Comparison of ENCODE assay signal across 1 cellular context in the genomic region with DNA sequence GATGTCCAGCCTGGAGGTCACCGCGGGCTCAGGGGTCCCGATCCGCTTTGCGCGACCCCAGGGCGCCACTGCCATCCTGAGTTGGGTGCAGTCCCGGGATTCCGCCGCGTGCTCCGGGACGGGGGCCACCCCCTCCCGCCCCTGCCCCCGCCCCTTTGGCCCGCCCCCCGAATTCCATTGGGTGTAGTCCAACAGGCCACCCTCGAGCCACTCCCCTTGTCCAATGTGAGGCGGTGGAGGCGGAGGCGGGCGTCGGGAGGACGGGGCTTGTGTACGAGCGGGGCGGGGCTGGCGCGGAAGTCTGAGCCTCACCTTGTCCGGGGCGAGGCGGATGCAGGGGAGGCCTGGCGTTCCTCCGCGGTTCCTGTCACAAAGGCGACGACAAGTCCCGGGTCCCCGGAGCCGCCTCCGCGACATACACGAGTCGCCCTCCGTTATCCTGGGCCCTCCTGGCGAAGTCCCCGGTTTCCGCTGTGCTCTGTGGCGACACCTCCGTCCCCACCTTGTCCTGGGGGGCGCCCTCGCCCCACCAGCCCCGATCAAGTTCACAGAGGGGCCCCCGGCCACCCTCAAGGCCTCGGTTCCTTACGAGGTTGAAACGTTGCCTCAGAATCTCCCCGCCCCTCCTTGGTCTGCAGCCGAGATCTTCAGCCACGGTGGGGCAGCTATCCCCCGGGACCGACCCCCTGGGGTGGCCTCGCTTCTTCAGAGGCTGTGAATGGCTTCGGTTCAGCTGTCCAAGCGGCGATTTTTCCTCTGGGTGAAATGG.
TF ChIP-seq lines count a peak whose summit lies in the region.

No MANE protein-coding gene starts in this region.

TF ChIP-seq in HepG2, 621 proteins besides CTCF, POLR2A, EP300 and RAD21 (continued from another document and continues in another):
- TF ChIP-seq, protein P1, sequence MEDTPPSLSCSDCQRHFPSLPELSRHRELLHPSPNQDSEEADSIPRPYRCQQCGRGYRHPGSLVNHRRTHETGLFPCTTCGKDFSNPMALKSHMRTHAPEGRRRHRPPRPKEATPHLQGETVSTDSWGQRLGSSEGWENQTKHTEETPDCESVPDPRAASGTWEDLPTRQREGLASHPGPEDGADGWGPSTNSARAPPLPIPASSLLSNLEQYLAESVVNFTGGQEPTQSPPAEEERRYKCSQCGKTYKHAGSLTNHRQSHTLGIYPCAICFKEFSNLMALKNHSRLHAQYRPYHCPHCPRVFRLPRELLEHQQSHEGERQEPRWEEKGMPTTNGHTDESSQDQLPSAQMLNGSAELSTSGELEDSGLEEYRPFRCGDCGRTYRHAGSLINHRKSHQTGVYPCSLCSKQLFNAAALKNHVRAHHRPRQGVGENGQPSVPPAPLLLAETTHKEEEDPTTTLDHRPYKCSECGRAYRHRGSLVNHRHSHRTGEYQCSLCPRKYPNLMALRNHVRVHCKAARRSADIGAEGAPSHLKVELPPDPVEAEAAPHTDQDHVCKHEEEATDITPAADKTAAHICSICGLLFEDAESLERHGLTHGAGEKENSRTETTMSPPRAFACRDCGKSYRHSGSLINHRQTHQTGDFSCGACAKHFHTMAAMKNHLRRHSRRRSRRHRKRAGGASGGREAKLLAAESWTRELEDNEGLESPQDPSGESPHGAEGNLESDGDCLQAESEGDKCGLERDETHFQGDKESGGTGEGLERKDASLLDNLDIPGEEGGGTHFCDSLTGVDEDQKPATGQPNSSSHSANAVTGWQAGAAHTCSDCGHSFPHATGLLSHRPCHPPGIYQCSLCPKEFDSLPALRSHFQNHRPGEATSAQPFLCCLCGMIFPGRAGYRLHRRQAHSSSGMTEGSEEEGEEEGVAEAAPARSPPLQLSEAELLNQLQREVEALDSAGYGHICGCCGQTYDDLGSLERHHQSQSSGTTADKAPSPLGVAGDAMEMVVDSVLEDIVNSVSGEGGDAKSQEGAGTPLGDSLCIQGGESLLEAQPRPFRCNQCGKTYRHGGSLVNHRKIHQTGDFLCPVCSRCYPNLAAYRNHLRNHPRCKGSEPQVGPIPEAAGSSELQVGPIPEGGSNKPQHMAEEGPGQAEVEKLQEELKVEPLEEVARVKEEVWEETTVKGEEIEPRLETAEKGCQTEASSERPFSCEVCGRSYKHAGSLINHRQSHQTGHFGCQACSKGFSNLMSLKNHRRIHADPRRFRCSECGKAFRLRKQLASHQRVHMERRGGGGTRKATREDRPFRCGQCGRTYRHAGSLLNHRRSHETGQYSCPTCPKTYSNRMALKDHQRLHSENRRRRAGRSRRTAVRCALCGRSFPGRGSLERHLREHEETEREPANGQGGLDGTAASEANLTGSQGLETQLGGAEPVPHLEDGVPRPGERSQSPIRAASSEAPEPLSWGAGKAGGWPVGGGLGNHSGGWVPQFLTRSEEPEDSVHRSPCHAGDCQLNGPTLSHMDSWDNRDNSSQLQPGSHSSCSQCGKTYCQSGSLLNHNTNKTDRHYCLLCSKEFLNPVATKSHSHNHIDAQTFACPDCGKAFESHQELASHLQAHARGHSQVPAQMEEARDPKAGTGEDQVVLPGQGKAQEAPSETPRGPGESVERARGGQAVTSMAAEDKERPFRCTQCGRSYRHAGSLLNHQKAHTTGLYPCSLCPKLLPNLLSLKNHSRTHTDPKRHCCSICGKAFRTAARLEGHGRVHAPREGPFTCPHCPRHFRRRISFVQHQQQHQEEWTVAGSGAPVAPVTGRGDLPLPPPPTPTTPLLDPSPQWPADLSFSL (CRISPR knock-in tag; IDR thresholded peaks at IDR 0.05), result no peak
- peak; percentile 79; the same call in 1 of the 2 replicates for TF ChIP-seq ZBTB42 (CRISPR knock-in tag; IDR thresholded peaks at IDR 0.05)
- TF ChIP-seq EHMT2 (IDR thresholded peaks at IDR 0.05; ENCODE audit: borderline replicate concordance, low read depth, low read length), result no peak
- no peak for TF ChIP-seq KLF13 (CRISPR knock-in tag; IDR thresholded peaks at IDR 0.05)
- TF ChIP-seq JUNB (CRISPR knock-in tag; IDR thresholded peaks at IDR 0.05; ENCODE audit: borderline replicate concordance), result no peak
- TF ChIP-seq, protein P2, sequence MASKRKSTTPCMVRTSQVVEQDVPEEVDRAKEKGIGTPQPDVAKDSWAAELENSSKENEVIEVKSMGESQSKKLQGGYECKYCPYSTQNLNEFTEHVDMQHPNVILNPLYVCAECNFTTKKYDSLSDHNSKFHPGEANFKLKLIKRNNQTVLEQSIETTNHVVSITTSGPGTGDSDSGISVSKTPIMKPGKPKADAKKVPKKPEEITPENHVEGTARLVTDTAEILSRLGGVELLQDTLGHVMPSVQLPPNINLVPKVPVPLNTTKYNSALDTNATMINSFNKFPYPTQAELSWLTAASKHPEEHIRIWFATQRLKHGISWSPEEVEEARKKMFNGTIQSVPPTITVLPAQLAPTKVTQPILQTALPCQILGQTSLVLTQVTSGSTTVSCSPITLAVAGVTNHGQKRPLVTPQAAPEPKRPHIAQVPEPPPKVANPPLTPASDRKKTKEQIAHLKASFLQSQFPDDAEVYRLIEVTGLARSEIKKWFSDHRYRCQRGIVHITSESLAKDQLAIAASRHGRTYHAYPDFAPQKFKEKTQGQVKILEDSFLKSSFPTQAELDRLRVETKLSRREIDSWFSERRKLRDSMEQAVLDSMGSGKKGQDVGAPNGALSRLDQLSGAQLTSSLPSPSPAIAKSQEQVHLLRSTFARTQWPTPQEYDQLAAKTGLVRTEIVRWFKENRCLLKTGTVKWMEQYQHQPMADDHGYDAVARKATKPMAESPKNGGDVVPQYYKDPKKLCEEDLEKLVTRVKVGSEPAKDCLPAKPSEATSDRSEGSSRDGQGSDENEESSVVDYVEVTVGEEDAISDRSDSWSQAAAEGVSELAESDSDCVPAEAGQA (IDR thresholded peaks at IDR 0.05; ENCODE audit: low read depth), result no peak
- TF ChIP-seq, protein P2 (CRISPR knock-in tag; IDR thresholded peaks at IDR 0.05; ENCODE audit: borderline replicate concordance), result no peak
- TF ChIP-seq, protein P3, sequence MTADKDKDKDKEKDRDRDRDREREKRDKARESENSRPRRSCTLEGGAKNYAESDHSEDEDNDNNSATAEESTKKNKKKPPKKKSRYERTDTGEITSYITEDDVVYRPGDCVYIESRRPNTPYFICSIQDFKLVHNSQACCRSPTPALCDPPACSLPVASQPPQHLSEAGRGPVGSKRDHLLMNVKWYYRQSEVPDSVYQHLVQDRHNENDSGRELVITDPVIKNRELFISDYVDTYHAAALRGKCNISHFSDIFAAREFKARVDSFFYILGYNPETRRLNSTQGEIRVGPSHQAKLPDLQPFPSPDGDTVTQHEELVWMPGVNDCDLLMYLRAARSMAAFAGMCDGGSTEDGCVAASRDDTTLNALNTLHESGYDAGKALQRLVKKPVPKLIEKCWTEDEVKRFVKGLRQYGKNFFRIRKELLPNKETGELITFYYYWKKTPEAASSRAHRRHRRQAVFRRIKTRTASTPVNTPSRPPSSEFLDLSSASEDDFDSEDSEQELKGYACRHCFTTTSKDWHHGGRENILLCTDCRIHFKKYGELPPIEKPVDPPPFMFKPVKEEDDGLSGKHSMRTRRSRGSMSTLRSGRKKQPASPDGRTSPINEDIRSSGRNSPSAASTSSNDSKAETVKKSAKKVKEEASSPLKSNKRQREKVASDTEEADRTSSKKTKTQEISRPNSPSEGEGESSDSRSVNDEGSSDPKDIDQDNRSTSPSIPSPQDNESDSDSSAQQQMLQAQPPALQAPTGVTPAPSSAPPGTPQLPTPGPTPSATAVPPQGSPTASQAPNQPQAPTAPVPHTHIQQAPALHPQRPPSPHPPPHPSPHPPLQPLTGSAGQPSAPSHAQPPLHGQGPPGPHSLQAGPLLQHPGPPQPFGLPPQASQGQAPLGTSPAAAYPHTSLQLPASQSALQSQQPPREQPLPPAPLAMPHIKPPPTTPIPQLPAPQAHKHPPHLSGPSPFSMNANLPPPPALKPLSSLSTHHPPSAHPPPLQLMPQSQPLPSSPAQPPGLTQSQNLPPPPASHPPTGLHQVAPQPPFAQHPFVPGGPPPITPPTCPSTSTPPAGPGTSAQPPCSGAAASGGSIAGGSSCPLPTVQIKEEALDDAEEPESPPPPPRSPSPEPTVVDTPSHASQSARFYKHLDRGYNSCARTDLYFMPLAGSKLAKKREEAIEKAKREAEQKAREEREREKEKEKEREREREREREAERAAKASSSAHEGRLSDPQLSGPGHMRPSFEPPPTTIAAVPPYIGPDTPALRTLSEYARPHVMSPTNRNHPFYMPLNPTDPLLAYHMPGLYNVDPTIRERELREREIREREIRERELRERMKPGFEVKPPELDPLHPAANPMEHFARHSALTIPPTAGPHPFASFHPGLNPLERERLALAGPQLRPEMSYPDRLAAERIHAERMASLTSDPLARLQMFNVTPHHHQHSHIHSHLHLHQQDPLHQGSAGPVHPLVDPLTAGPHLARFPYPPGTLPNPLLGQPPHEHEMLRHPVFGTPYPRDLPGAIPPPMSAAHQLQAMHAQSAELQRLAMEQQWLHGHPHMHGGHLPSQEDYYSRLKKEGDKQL (CRISPR knock-in tag; IDR thresholded peaks at IDR 0.05; ENCODE audit: low read depth), result no peak
- TF ChIP-seq SNAI1 (CRISPR knock-in tag; IDR thresholded peaks at IDR 0.05; ENCODE audit: borderline replicate concordance), result no peak
- TF ChIP-seq ZFP36 (IDR thresholded peaks at IDR 0.05; ENCODE audit: borderline replicate concordance, low read depth, low read length, partially characterized antibody), result no peak
- no peak for TF ChIP-seq IKZF1 (IDR thresholded peaks at IDR 0.05)
- TF ChIP-seq, protein P4, sequence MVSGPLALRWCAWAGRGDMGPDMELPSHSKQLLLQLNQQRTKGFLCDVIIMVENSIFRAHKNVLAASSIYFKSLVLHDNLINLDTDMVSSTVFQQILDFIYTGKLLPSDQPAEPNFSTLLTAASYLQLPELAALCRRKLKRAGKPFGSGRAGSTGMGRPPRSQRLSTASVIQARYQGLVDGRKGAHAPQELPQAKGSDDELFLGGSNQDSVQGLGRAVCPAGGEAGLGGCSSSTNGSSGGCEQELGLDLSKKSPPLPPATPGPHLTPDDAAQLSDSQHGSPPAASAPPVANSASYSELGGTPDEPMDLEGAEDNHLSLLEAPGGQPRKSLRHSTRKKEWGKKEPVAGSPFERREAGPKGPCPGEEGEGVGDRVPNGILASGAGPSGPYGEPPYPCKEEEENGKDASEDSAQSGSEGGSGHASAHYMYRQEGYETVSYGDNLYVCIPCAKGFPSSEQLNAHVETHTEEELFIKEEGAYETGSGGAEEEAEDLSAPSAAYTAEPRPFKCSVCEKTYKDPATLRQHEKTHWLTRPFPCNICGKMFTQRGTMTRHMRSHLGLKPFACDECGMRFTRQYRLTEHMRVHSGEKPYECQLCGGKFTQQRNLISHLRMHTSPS (CRISPR knock-in tag; IDR thresholded peaks at IDR 0.05; ENCODE audit: low read depth), result no peak
- TF ChIP-seq PAX8 (CRISPR knock-in tag; IDR thresholded peaks at IDR 0.05; ENCODE audit: borderline replicate concordance), result 0 out of 2 replicates have a peak, but pooled peaks have one; percentile 69
- TF ChIP-seq STAT5B (CRISPR knock-in tag; IDR thresholded peaks at IDR 0.05), result no peak
- no peak for TF ChIP-seq KAT8 (CRISPR knock-in tag; IDR thresholded peaks at IDR 0.05)
- peak; percentile 65; the same call in 1 of the 2 replicates for TF ChIP-seq ZNF430 (CRISPR knock-in tag; IDR thresholded peaks at IDR 0.05)
- no peak for TF ChIP-seq SOX13 (IDR thresholded peaks at IDR 0.05)
- TF ChIP-seq SOX13 (CRISPR knock-in tag; conservative IDR thresholded peaks at IDR 0.05 in 1 of 2, IDR thresholded peaks at IDR 0.05 in 1 of 2), result no peak
- TF ChIP-seq, protein P5, sequence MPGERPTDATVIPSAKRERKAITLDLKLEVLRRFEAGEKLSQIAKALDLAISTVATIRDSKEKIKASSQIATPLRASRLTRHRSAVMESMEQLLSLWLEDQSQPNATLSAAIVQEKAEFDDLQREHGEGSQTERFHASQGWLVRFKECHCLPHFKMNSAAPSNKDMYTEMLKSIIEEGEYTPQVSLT (CRISPR knock-in tag; IDR thresholded peaks at IDR 0.05; ENCODE audit: borderline replicate concordance, low read depth), result no peak
- TF ChIP-seq, protein P6, sequence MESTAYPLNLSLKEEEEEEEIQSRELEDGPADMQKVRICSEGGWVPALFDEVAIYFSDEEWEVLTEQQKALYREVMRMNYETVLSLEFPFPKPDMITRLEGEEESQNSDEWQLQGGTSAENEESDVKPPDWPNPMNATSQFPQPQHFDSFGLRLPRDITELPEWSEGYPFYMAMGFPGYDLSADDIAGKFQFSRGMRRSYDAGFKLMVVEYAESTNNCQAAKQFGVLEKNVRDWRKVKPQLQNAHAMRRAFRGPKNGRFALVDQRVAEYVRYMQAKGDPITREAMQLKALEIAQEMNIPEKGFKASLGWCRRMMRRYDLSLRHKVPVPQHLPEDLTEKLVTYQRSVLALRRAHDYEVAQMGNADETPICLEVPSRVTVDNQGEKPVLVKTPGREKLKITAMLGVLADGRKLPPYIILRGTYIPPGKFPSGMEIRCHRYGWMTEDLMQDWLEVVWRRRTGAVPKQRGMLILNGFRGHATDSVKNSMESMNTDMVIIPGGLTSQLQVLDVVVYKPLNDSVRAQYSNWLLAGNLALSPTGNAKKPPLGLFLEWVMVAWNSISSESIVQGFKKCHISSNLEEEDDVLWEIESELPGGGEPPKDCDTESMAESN (CRISPR knock-in tag; conservative IDR thresholded peaks at IDR 0.05), result no peak
- TF ChIP-seq ZNF678 (CRISPR knock-in tag; IDR thresholded peaks at IDR 0.05), result no peak
- no peak for TF ChIP-seq FOXM1 (CRISPR knock-in tag; IDR thresholded peaks at IDR 0.05)
- TF ChIP-seq, protein P7, sequence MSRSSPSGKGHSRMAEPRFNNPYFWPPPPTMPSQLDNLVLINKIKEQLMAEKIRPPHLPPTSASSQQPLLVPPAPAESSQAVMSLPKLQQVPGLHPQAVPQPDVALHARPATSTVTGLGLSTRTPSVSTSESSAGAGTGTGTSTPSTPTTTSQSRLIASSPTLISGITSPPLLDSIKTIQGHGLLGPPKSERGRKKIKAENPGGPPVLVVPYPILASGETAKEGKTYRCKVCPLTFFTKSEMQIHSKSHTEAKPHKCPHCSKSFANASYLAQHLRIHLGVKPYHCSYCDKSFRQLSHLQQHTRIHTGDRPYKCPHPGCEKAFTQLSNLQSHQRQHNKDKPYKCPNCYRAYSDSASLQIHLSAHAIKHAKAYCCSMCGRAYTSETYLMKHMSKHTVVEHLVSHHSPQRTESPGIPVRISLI (CRISPR knock-in tag; IDR thresholded peaks at IDR 0.05; ENCODE audit: borderline replicate concordance), result no peak
- TF ChIP-seq STAG1 (CRISPR knock-in tag; IDR thresholded peaks at IDR 0.05), result no peak
- TF ChIP-seq SIX4 (CRISPR knock-in tag; IDR thresholded peaks at IDR 0.05), result no peak
- no peak for TF ChIP-seq ZNF577 (CRISPR knock-in tag; IDR thresholded peaks at IDR 0.05; ENCODE audit: borderline replicate concordance, low read depth)
